9 cellular contexts compared by ENCODE assay signal in genomic region chr5:124453221-124454032, GRCh38.
A peak's percentile ranks its signal among the peaks of the same experiment; 100 is the strongest.
DNase-seq lines count a peak whose midpoint lies in the region; ATAC-seq and TF ChIP-seq lines count a peak whose summit lies in the region.
"Had no signal": no experiment of that assay in that cellular context is flagged by ENCODE, and none has a peak within 500 bp of the region (broad histone marks: within the 10 kb centered on the region; RNA-seq: fewer than 3 reads in every experiment).

No MANE protein-coding gene starts in this region.

- H3K4me3 ChIP-seq in SK-N-SH (ENCODE audit: low read depth in 2 of 2, low read length in 1 of 2), result no peak overlapping the region
- H3K4me3 ChIP-seq: A549 had no signal

- ATAC-seq in SK-N-SH treated with all-trans-retinoic acid at 6 μM for 48 hours, result no peak
- ATAC-seq in HG02884 (IDR thresholded peaks at IDR 0.05; ENCODE audit: unreplicated experiment), result peak; percentile 90
- ATAC-seq: A549 had no signal

- no peaks in the 10 kb centered on the region for H3K9me2 ChIP-seq in SK-N-SH

- peak overlapping the region; percentile 95 for H3K27ac Mint-ChIP-seq in nephron progenitor cell

- peak overlapping the region in 1 of 2 experiments; percentile 20; a peak in 2 of 4 replicates for H3K27ac ChIP-seq in SK-N-SH (ENCODE audit: low read depth in 2 of 2, low read length in 1 of 2)
- H3K27ac ChIP-seq: A549 had no signal

- H3K4me1 ChIP-seq in SK-N-SH (ENCODE audit: control insufficient read depth in 1 of 2, insufficient read depth in 2 of 2, low read depth in 1 of 2, low read length in 1 of 2), result no peaks in the 10 kb centered on the region; a peak in 2 of 4 replicates
- H3K4me1 ChIP-seq: A549 had no signal

- 66% methylated on average over 5 of the region's 5 CpGs for WGBS in SK-N-SH (ENCODE audit: low lambda C conversion rate)

- no peak for TF ChIP-seq CTCF in SK-N-SH (IDR thresholded peaks at IDR 0.05)
- TF ChIP-seq CTCF in nephron progenitor cell (IDR thresholded peaks at IDR 0.05), result no peak

- no peak overlapping the region for H3K4me3 Mint-ChIP-seq in nephron progenitor cell

- POLR2A ChIA-PET in SK-N-SH (lab: Yijun Ruan, JAX), result no interaction called here

- no peaks in the 10 kb centered on the region for H3K9me3 Mint-ChIP-seq in nephron progenitor cell

- no peaks in the 10 kb centered on the region for H3F3A ChIP-seq in SK-N-SH (replicated peaks; ENCODE audit: insufficient read depth)

- CTCF ChIA-PET in SK-N-SH (lab: Yijun Ruan, JAX), result interaction anchor here (1.1 kb wide), 1 partner anchor 8 kb away, joined by 3 read pairs; no protein-coding TSS in a partner anchor

- no peak for TF ChIP-seq RAD21 in SK-N-SH (IDR thresholded peaks at IDR 0.05; ENCODE audit: low read length)

- H3K4me2 ChIP-seq in SK-N-SH, result no peak overlapping the region
- H3K4me2 ChIP-seq: A549 had no signal

- H2AFZ ChIP-seq in SK-N-SH (ENCODE audit: low read depth), result peak overlapping the region; percentile 36; the same call in 1 of the 2 replicates

- no peak overlapping the region for H3K9ac ChIP-seq in SK-N-SH

- H3K4me1 Mint-ChIP-seq in nephron progenitor cell, result peaks cover 57% of the 10 kb centered on the region

- H3K27me3 Mint-ChIP-seq in nephron progenitor cell (ENCODE audit: low read depth, poor library complexity), result peaks cover 6% of the 10 kb centered on the region

- peaks cover 3% of the 10 kb centered on the region for H3K36me3 Mint-ChIP-seq in nephron progenitor cell (ENCODE audit: low read depth)

- H3K79me2 ChIP-seq in SK-N-SH (ENCODE audit: insufficient read depth), result no peaks in the 10 kb centered on the region

- H3K36me3 ChIP-seq in SK-N-SH (replicated peaks in 1 of 2; ENCODE audit: control insufficient read depth in 1 of 2, insufficient read depth in 2 of 2, low read length in 1 of 2), result no peaks in the 10 kb centered on the region

- DNase-seq in SK-N-SH (no peak), RPMI7951 (ENCODE audit: low read depth) (peak; percentile 63), nephron progenitor cell (no peak), NCI-H1417 treated with DMSO at 0.1 percent for 48 hours (lab: John Stamatoyannopoulos, UW) (no peak), RKO (ENCODE audit: low spot score) (no peak)
- DNase-seq in effector CD4-positive, alpha-beta T cell, result no peak

- no peaks in the 10 kb centered on the region for H4K20me1 ChIP-seq in SK-N-SH (ENCODE audit: insufficient read depth)

- TF ChIP-seq EP300 in SK-N-SH (IDR thresholded peaks at IDR 0.05; ENCODE audit: borderline replicate concordance in 1 of 2, low read depth in 1 of 2, low read length in 1 of 2), result no peak

- H3K27me3 ChIP-seq in SK-N-SH (ENCODE audit: insufficient read depth), result no peaks in the 10 kb centered on the region

- no peaks in the 10 kb centered on the region for H3K9me3 ChIP-seq in SK-N-SH
- H3K9me3 ChIP-seq: A549 had no signal

TF ChIP-seq in SK-N-SH, 30 proteins besides CTCF, POLR2A, EP300 and RAD21:
- TF ChIP-seq, protein P1, sequence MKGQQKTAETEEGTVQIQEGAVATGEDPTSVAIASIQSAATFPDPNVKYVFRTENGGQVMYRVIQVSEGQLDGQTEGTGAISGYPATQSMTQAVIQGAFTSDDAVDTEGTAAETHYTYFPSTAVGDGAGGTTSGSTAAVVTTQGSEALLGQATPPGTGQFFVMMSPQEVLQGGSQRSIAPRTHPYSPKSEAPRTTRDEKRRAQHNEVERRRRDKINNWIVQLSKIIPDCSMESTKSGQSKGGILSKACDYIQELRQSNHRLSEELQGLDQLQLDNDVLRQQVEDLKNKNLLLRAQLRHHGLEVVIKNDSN (IDR thresholded peaks at IDR 0.05; ENCODE audit: borderline replicate concordance, low read depth), result no peak
- TF ChIP-seq FOXJ3 (CRISPR knock-in tag; IDR thresholded peaks at IDR 0.05) (no peak), SMC3 (IDR thresholded peaks at IDR 0.05; ENCODE audit: low read depth, low read length) (no peak), EZH2phosphoT487 (IDR thresholded peaks at IDR 0.05; ENCODE audit: borderline replicate concordance, low read depth) (no peak), ELF1 (IDR thresholded peaks at IDR 0.05) (no peak), RFX5 (IDR thresholded peaks at IDR 0.05; ENCODE audit: low read length) (no peak), CHD2 (IDR thresholded peaks at IDR 0.05; ENCODE audit: low read length, partially characterized antibody) (no peak), YY1 (IDR thresholded peaks at IDR 0.05; ENCODE audit: low read depth) (no peak)
- TF ChIP-seq, protein P2, sequence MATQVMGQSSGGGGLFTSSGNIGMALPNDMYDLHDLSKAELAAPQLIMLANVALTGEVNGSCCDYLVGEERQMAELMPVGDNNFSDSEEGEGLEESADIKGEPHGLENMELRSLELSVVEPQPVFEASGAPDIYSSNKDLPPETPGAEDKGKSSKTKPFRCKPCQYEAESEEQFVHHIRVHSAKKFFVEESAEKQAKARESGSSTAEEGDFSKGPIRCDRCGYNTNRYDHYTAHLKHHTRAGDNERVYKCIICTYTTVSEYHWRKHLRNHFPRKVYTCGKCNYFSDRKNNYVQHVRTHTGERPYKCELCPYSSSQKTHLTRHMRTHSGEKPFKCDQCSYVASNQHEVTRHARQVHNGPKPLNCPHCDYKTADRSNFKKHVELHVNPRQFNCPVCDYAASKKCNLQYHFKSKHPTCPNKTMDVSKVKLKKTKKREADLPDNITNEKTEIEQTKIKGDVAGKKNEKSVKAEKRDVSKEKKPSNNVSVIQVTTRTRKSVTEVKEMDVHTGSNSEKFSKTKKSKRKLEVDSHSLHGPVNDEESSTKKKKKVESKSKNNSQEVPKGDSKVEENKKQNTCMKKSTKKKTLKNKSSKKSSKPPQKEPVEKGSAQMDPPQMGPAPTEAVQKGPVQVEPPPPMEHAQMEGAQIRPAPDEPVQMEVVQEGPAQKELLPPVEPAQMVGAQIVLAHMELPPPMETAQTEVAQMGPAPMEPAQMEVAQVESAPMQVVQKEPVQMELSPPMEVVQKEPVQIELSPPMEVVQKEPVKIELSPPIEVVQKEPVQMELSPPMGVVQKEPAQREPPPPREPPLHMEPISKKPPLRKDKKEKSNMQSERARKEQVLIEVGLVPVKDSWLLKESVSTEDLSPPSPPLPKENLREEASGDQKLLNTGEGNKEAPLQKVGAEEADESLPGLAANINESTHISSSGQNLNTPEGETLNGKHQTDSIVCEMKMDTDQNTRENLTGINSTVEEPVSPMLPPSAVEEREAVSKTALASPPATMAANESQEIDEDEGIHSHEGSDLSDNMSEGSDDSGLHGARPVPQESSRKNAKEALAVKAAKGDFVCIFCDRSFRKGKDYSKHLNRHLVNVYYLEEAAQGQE (IDR thresholded peaks at IDR 0.05; ENCODE audit: low read depth, low read length), result no peak

TF ChIP-seq in SK-N-SH treated with all-trans-retinoic acid at 6 μM for 48 hours, 23 proteins besides CTCF, POLR2A, EP300 and RAD21 (continues in another document):
- TF ChIP-seq PPARA (CRISPR knock-in tag; IDR thresholded peaks at IDR 0.05; ENCODE audit: borderline replicate concordance) (no peak), ZNF70 (CRISPR knock-in tag; IDR thresholded peaks at IDR 0.05) (no peak), CSRNP3 (CRISPR knock-in tag; IDR thresholded peaks at IDR 0.05) (no peak), POU6F1 (CRISPR knock-in tag; IDR thresholded peaks at IDR 0.05; ENCODE audit: borderline replicate concordance, low read depth) (no peak), ARNTL (CRISPR knock-in tag; IDR thresholded peaks at IDR 0.05; ENCODE audit: borderline replicate concordance, low read depth) (no peak), ZNF565 (CRISPR knock-in tag; conservative IDR thresholded peaks at IDR 0.05; ENCODE audit: low read depth) (no peak), CREB5 (CRISPR knock-in tag; IDR thresholded peaks at IDR 0.05; ENCODE audit: low read depth) (no peak), ZNF8 (CRISPR knock-in tag; IDR thresholded peaks at IDR 0.05) (no peak)
